In the genomic region with DNA sequence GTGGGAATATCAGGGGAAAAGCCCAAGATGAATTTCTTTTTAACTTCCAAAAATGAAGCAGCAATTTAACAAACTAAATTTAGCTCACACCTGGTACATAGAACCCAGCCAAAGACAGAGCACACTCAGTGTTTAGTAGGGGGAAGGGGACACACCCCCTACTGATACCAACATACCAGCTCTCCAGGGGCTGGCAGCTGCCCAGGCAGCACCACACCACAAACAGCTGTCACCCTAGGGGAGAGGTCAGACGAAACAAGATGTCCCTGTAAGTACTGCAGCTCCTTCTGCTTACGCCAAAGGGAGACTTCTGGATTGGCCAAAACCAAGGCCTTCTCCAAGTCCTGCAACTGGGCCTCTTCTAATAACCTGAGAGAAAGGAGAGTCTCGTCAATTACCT, we compare ENCODE assay signal across 1 cellular context.
TF ChIP-seq lines count a peak whose summit lies in the region.

No MANE protein-coding gene starts in this region.

TF ChIP-seq in endothelial cell of umbilical vein, 7 proteins besides CTCF, POLR2A, EP300 and RAD21 (continued from another document):
- TF ChIP-seq, protein P1, sequence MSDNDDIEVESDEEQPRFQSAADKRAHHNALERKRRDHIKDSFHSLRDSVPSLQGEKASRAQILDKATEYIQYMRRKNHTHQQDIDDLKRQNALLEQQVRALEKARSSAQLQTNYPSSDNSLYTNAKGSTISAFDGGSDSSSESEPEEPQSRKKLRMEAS (IDR thresholded peaks at IDR 0.05; ENCODE audit: insufficient read depth, insufficient read length), result no peak
- TF ChIP-seq JUN (IDR thresholded peaks at IDR 0.05; ENCODE audit: borderline replicate concordance, insufficient read depth, insufficient read length, low read depth), result no peak
